9 cellular contexts compared by ENCODE assay signal in the genomic region with DNA sequence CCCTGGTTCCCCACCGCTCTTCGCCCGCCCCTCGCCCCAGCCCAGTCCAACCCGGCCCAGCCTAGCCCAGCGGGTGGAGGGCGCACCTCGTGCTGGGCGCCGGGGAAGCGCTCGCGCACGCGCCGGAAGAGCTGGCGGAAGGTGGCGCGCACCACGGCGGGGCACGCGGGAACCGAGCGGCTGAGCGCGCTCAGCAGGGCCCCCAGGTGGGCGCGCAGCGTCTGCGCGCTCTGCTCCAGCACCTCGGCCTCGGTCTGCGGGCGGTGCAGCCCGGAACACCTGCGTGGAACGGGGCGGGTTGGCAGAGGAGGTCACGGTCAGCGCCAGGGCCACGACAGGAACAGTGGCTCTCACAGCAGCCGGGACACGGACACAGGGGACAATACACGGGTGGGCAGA. TPM values are rescaled to one million over a fixed set of nuclear protein-coding genes. Genes with fewer than 3 reads are reported as not detected.
DNase-seq lines count a peak whose midpoint lies in the region; ATAC-seq, FAIRE-seq and TF ChIP-seq lines count a peak whose summit lies in the region.
"Not testable (repeated sequence)": the region's sequence is repeated elsewhere in the genome, so short reads cannot be mapped to it uniquely, and the experiment has no call there.
"Had no signal": no experiment of that assay in that cellular context is flagged by ENCODE, and none has a peak within 500 bp of the region (broad histone marks: within the 10 kb centered on the region; RNA-seq: fewer than 3 reads in every experiment).

No MANE protein-coding gene starts in this region.

- H3K9me3 ChIP-seq in AG04450 (ENCODE audit: control insufficient read depth, insufficient read depth, low read length); mammary epithelial cell (replicated peaks; ENCODE audit: insufficient read depth, low read length); kidney (ENCODE audit: control insufficient read depth in 1 of 2, low read length in 2 of 2): not testable (repeated sequence)

- peak; percentile 28 for ATAC-seq in GM19023 (IDR thresholded peaks at IDR 0.05; ENCODE audit: unreplicated experiment)
- ATAC-seq in HG03045 (IDR thresholded peaks at IDR 0.05; ENCODE audit: unreplicated experiment) = peak; percentile 41

- in situ Hi-C loops in mammary epithelial cell (cut with MboI; ENCODE audit: low sequenced_read_pairs in 2 of 2) = not testable (repeated sequence)

- not testable (repeated sequence) for DNase-seq in AG04450 (ENCODE audit: low read depth, low spot score); mammary epithelial cell
- peak; percentile 38 for DNase-seq in NCI-H2196 (lab: John Stamatoyannopoulos, UW; ENCODE audit: unreplicated experiment)
- DNase-seq in activated CD4-positive, alpha-beta T cell treated with anti-CD3 and anti-CD28 coated beads, Interleukin-2, amount 50 U/mL, for 48 hours = peak; percentile 55 to 61
- DNase-seq in kidney = peak; percentile 79
- DNase-seq in stimulated activated CD4-positive, alpha-beta T cell treated with anti-CD3 and anti-CD28 coated beads, Interleukin-12 subunit alpha, Interleukin-12 subunit beta, amount 100 ng/mL, for 4 hours = peak; percentile 58

- not testable (repeated sequence) for H3K36me3 ChIP-seq in mammary epithelial cell (ENCODE audit: insufficient read depth, low read length); kidney (ENCODE audit: control insufficient read depth in 1 of 2, insufficient read depth in 2 of 2, low read length in 2 of 2)

- H4K20me1 ChIP-seq in mammary epithelial cell (ENCODE audit: insufficient read depth, low read length) = not testable (repeated sequence)

- WGBS in mammary epithelial cell (ENCODE audit: low coverage, missing lambda C conversion rate) = 1% methylated on average over 16 of the region's 46 CpGs

- dilution Hi-C loops in mammary epithelial cell (cut with HindIII; ENCODE audit: low sequenced_read_pairs) = not testable (repeated sequence)

- intact Hi-C loops in mammary epithelial cell (cut with micrococcal nuclease); kidney (cut with DNase I): not testable (repeated sequence)

- BruUV-seq in mammary epithelial cell (replicated peaks; lab: Mats Ljungman, UMichigan) = not testable (repeated sequence)

- H2AFZ ChIP-seq in mammary epithelial cell (ENCODE audit: low read depth, low read length) = peak overlapping the region; percentile 79

- not testable (repeated sequence) for H3K27me3 ChIP-seq in AG04450 (ENCODE audit: control insufficient read depth, insufficient read depth, low read length); mammary epithelial cell (ENCODE audit: insufficient read depth, low read length)

- not testable (repeated sequence) for H3K27ac ChIP-seq in AG04450 (ENCODE audit: low read depth, low read length); mammary epithelial cell (ENCODE audit: insufficient read depth, low read depth, low read length); kidney (ENCODE audit: low read depth in 2 of 2, low read length in 2 of 2)

- H3K79me2 ChIP-seq in mammary epithelial cell (ENCODE audit: insufficient read depth, low read length) = not testable (repeated sequence)

- not testable (repeated sequence) for H3K9ac ChIP-seq in mammary epithelial cell (ENCODE audit: insufficient read depth, low read length)
- peak overlapping the region in 1 of 2 donors; percentile 19 for H3K9ac ChIP-seq in kidney (ENCODE audit: low read length in 2 of 2)

- H3K4me3 ChIP-seq in AG04450 (ENCODE audit: low read depth, low read length) (peak overlapping the region; percentile 41), mammary epithelial cell (replicated peaks in 1 of 3; ENCODE audit: insufficient read depth in 1 of 3, low read depth in 2 of 3, low read length in 3 of 3) (peak overlapping the region in 1 of 3 experiments; percentile 29), kidney (ENCODE audit: low read length in 2 of 2) (peak overlapping the region in 1 of 2 donors; percentile 37)

- not testable (repeated sequence) for FAIRE-seq in kidney (lab: Jason Lieb, UNC)

- POLR2A ChIA-PET in AG04450 (lab: Yijun Ruan, JAX) = not testable (repeated sequence)

- H3K4me1 ChIP-seq in mammary epithelial cell (ENCODE audit: insufficient read depth, low read length) (peaks cover 17% of the 10 kb centered on the region), kidney (ENCODE audit: control insufficient read depth in 1 of 2, insufficient read depth in 1 of 2, low read depth in 1 of 2, low read length in 2 of 2) (peaks cover 6 to 13% of the 10 kb centered on the region in 2 donors)

- peak overlapping the region; percentile 68 for H3K4me2 ChIP-seq in mammary epithelial cell (ENCODE audit: insufficient read depth, low read depth, low read length)

- CTCF ChIA-PET in AG04450 (lab: Charles Lee); mammary epithelial cell (lab: Charles Lee; ENCODE audit: low non-redundant PET): not testable (repeated sequence)

- TF ChIP-seq CTCF in AG04450 (IDR thresholded peaks at IDR 0.05; ENCODE audit: low read depth, low read length); kidney (IDR thresholded peaks at IDR 0.05; ENCODE audit: borderline replicate concordance, extremely low read depth, insufficient read depth): not testable (repeated sequence)
- TF ChIP-seq CTCF in mammary epithelial cell (conservative IDR thresholded peaks at IDR 0.05 in 1 of 2, IDR thresholded peaks at IDR 0.05 in 1 of 2; ENCODE audit: extremely low read depth in 1 of 2, insufficient read depth in 1 of 2, low read depth in 1 of 2, low read length in 2 of 2) = peak in 1 of 2 donors; percentile 14

RNA-seq across cellular contexts. Expression of a gene that starts 4.0 kb away (rescaled TPM):
- polyA plus RNA-seq in AG04450 (2011; rRNA removed) (76.1 and 93.8 TPM in 2 replicates), mammary epithelial cell (130 TPM), kidney (ENCODE audit: insufficient read depth, low read depth, low replicate concordance) (85.9 TPM)
- 75.7 and 100 TPM in 2 replicates for polyA minus RNA-seq in AG04450 (2011; rRNA and poly(A)+ RNA removed)
- total RNA-seq in mammary epithelial cell (10 to 100 TPM; 89.1 to 90.9 TPM), kidney (103 TPM)
- polyA minus RNA-seq in mammary epithelial cell = 96.7 TPM

RNA-seq across cellular contexts. Expression of a gene that starts 24.9 kb away (rescaled TPM):
- polyA plus RNA-seq in AG04450 (2011; rRNA removed) = not detected in 2 replicates
- not detected in 2 replicates for polyA minus RNA-seq in AG04450 (2011; rRNA and poly(A)+ RNA removed)
- total RNA-seq in mammary epithelial cell = not detected
- not detected for polyA plus RNA-seq in mammary epithelial cell
- not detected for polyA minus RNA-seq in mammary epithelial cell
- 2.1 TPM for total RNA-seq in kidney
- 37.7 TPM for polyA plus RNA-seq in kidney (ENCODE audit: insufficient read depth, low read depth, low replicate concordance)
- total RNA-seq: mesenteric fat pad had no signal

RNA-seq across cellular contexts. Expression of a gene that starts 41.8 kb away (rescaled TPM):
- polyA plus RNA-seq in AG04450 (2011; rRNA removed) = 4.6 and 5.1 TPM in 2 replicates
- polyA minus RNA-seq in AG04450 (2011; rRNA and poly(A)+ RNA removed) = 11.0 and 11.6 TPM in 2 replicates
- 10 to 100 TPM; 11.8 to 18.7 TPM for total RNA-seq in mammary epithelial cell
- polyA plus RNA-seq in mammary epithelial cell = 5.3 TPM
- polyA minus RNA-seq in mammary epithelial cell = 4.8 TPM
- total RNA-seq in kidney = 41.4 TPM
- polyA plus RNA-seq in kidney (ENCODE audit: insufficient read depth, low read depth, low replicate concordance) = 16.3 TPM

RNA-seq across cellular contexts. Expression of a gene that starts 42.8 kb away (rescaled TPM):
- polyA plus RNA-seq in AG04450 (2011; rRNA removed) (not detected in 2 replicates), mammary epithelial cell (not detected), kidney (ENCODE audit: insufficient read depth, low read depth, low replicate concordance) (not detected)
- not detected in 2 replicates for polyA minus RNA-seq in AG04450 (2011; rRNA and poly(A)+ RNA removed)
- total RNA-seq in mammary epithelial cell (under 1 TPM in 1 of 2 donors, not detected in 1; under 0.01 TPM), kidney (not detected)
- polyA minus RNA-seq in mammary epithelial cell = not detected
- total RNA-seq: mesenteric fat pad had no signal

Comparison
In these comparisons a context has a peak if more than half of its experiments do, and no peak if none do; other contexts are left out.
1. RNA of a gene that starts 24.9 kb away (polyA plus RNA-seq): 37.7 TPM in kidney (single experiment); not detected in AG04450 and not detected in mammary epithelial cell (single experiment); every median in the first group is over 10 times any median in the second.